In the genomic region with DNA sequence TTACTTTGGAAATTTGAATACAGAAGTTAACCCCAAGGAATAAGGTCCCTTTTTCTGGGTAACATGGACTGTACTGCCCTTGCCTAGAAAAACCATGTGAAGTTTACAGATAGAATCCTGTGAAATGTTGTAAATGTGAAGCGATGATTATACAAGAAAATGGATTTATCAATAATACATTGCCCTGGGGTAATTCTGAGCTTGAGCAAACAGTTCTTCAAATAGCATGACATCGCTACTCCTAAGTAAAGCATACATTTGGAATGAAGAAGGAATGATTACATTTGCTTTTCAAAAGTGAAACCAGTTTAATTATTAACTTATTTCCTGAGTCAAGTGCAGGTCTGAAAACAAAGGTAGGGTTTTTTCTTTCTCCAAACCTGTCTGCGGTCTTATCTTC, we compare ENCODE assay signal across 24 cellular contexts. TPM values are rescaled to one million over a fixed set of nuclear protein-coding genes. Genes with fewer than 3 reads are reported as not detected.
DNase-seq lines count a peak whose midpoint lies in the region; ATAC-seq, FAIRE-seq and TF ChIP-seq lines count a peak whose summit lies in the region.
"Had no signal": no experiment of that assay in that cellular context is flagged by ENCODE, and none has a peak within 500 bp of the region (broad histone marks: within the 10 kb centered on the region; RNA-seq: fewer than 3 reads in every experiment).

No MANE protein-coding gene starts in this region.

- H2BK5ac ChIP-seq in trophoblast cell (ENCODE audit: low read depth, low read length, poor library complexity) = no peak overlapping the region

- POLR2A ChIA-PET in HepG2 (lab: Yijun Ruan, JAX) = no interaction called here

- H2BK12ac ChIP-seq in trophoblast cell (ENCODE audit: low read length) = no peak overlapping the region

- no peak overlapping the region for H3K4me3 ChIP-seq in body of pancreas
- H3K4me3 ChIP-seq in HepG2 (replicated peaks in 1 of 3; ENCODE audit: insufficient read depth in 1 of 3, low read depth in 2 of 3, low read length in 3 of 3) = no peak overlapping the region; a peak in 1 of 6 replicates
- H3K4me3 ChIP-seq in transverse colon = no peak overlapping the region
- no peak overlapping the region for H3K4me3 ChIP-seq in trophoblast cell (ENCODE audit: low read depth, low read length)
- H3K4me3 ChIP-seq: adrenal gland, tibial artery had no signal

- intact Hi-C loops in body of pancreas (cut with DNase I) = no loop called here
- intact Hi-C loops in HepG2 (cut with micrococcal nuclease; ENCODE audit: unreplicated experiment) = loop anchor here (5.0 kb wide), 1 partner anchor 43 kb away; a partner anchor contains a TSS
- intact Hi-C loops in transverse colon (cut with DNase I; ENCODE audit: low total_unique reads) = no loop called here

- H3K14ac ChIP-seq in trophoblast cell (ENCODE audit: low read length) = no peak overlapping the region

- no peak overlapping the region for H3K18ac ChIP-seq in trophoblast cell (ENCODE audit: low read length)

- H3K36me3 ChIP-seq in body of pancreas (replicated peaks in 1 of 2; ENCODE audit: insufficient read depth in 1 of 2, low read depth in 2 of 2) = no peaks in the 10 kb centered on the region
- H3K36me3 ChIP-seq in HepG2 (replicated peaks in 1 of 2; ENCODE audit: control insufficient read depth in 1 of 2, insufficient read depth in 2 of 2, low read length in 2 of 2) = no peaks in the 10 kb centered on the region
- no peaks in the 10 kb centered on the region for H3K36me3 ChIP-seq in transverse colon
- H3K36me3 ChIP-seq in trophoblast cell (ENCODE audit: control insufficient read depth in 1 of 2, insufficient read depth in 2 of 2, low read length in 2 of 2) = no peaks in the 10 kb centered on the region
- H3K36me3 ChIP-seq: adrenal gland, BE2C, tibial artery had no signal

- no peaks in the 10 kb centered on the region for H3K79me1 ChIP-seq in trophoblast cell (ENCODE audit: low read length)

- DNase-seq in HuH-7 (ENCODE audit: low spot score) (peak; percentile 60), body of pancreas (no peak), HepG2 (ENCODE audit: low spot score) (peak; percentile 82), transverse colon (no peak), retina (no peak), UCSD-AML1 (lab: John Stamatoyannopoulos, UW; ENCODE audit: unreplicated experiment) (no peak), trophoblast cell (no peak)
- DNase-seq: activated CD4-positive, alpha-beta T cell treated with anti-CD3 and anti-CD28 coated beads, Interleukin-2, amount 10 ng/mL, durations not matched to agents 7 days and 5 days; activated CD8-positive, alpha-beta memory T cell treated with anti-CD3 and anti-CD28 coated beads, Interleukin-2, amount 50 U/mL, for 4 hours; adrenal gland; BE2C; foreskin melanocyte; GOT3; left ventricle myocardium superior; MM.1S; NCI-H1436 treated with DMSO at 0.1 percent for 48 hours; NK-92 treated with Interleukin-12 subunit alpha and Interleukin-12 subunit beta, amount 100 ng/mL, for 24 hours; stimulated activated naive CD4-positive, alpha-beta T cell; SW 1271; tibial artery had no signal

- H3K9me3 ChIP-seq in body of pancreas (no peaks in the 10 kb centered on the region), HepG2 (ENCODE audit: low read length) (no peaks in the 10 kb centered on the region), transverse colon (no peaks in the 10 kb centered on the region), trophoblast cell (ENCODE audit: insufficient read depth, low read depth, low read length) (no peaks in the 10 kb centered on the region)
- H3K9me3 ChIP-seq: adrenal gland, BE2C, tibial artery had no signal

- no peaks in the 10 kb centered on the region; the same call in 1 of the 2 replicates for H4K20me1 ChIP-seq in HepG2 (ENCODE audit: insufficient read depth, low read length)

- no peak overlapping the region for H2AK5ac ChIP-seq in trophoblast cell (ENCODE audit: low read length)

- peak overlapping the region; percentile 49 for H3K4me2 ChIP-seq in HepG2 (ENCODE audit: low read depth, low read length)
- no peak overlapping the region for H3K4me2 ChIP-seq in trophoblast cell (ENCODE audit: low read length)

- H4K91ac ChIP-seq in trophoblast cell (ENCODE audit: low read depth, low read length) = no peak overlapping the region

- peak in 1 of 2 experiments; percentile 36; a peak in 1 of 4 replicates for TF ChIP-seq EP300 in HepG2 (IDR thresholded peaks at IDR 0.05; ENCODE audit: low read depth in 2 of 2, low read length in 2 of 2)
- no peak for TF ChIP-seq EP300 in HepG2 (CRISPR knock-in tag; IDR thresholded peaks at IDR 0.05; ENCODE audit: borderline replicate concordance)
- no peak for TF ChIP-seq EP300 in transverse colon (IDR thresholded peaks at IDR 0.05; ENCODE audit: low read depth)

- TF ChIP-seq CTCF in body of pancreas (IDR thresholded peaks at IDR 0.05) (peak in 1 of 7 experiments; percentile 16), HepG2 (CRISPR knock-in tag; IDR thresholded peaks at IDR 0.05) (no peak), transverse colon (IDR thresholded peaks at IDR 0.05) (no peak)

- no peak overlapping the region for H3K23ac ChIP-seq in trophoblast cell (ENCODE audit: low read length)

- no peaks in the 10 kb centered on the region for H3K27me3 ChIP-seq in body of pancreas
- peaks cover 1 to 10% of the 10 kb centered on the region in 2 experiments; a peak in 3 of 5 replicates for H3K27me3 ChIP-seq in HepG2 (ENCODE audit: control insufficient read depth in 1 of 2, insufficient read depth in 2 of 2, low read length in 2 of 2)
- H3K27me3 ChIP-seq in transverse colon = no peaks in the 10 kb centered on the region
- no peaks in the 10 kb centered on the region for H3K27me3 ChIP-seq in trophoblast cell (ENCODE audit: insufficient read depth, low read length)
- H3K27me3 ChIP-seq: BE2C, tibial artery had no signal

- H3K9ac ChIP-seq in HepG2 (ENCODE audit: insufficient read depth, low read depth, low read length) (no peak overlapping the region), trophoblast cell (ENCODE audit: low read length) (no peak overlapping the region)

- no peak overlapping the region for H2BK120ac ChIP-seq in trophoblast cell (ENCODE audit: insufficient read depth, low read length, poor library complexity)

- no peak overlapping the region for H2AFZ ChIP-seq in HepG2 (ENCODE audit: low read length)
- H2AFZ ChIP-seq in trophoblast cell (ENCODE audit: insufficient read depth, low read length, poor library complexity) = no peak overlapping the region

- H3K27ac ChIP-seq in body of pancreas (peak overlapping the region; percentile 6 to 58 (median 32)), HepG2 (ENCODE audit: extremely low read length, insufficient read depth, low read length) (no peak overlapping the region), transverse colon (peak overlapping the region; percentile 35 to 60 (median 47)), trophoblast cell (ENCODE audit: low read depth, low read length) (no peak overlapping the region)
- H3K27ac ChIP-seq: adrenal gland, epithelial cell of prostate, tibial artery had no signal

- H3K79me2 ChIP-seq in HepG2 (ENCODE audit: insufficient read depth, low read length) = no peaks in the 10 kb centered on the region
- no peaks in the 10 kb centered on the region for H3K79me2 ChIP-seq in trophoblast cell (ENCODE audit: control insufficient read depth, insufficient read depth, low read length, poor library complexity)

- no peak overlapping the region for H4K8ac ChIP-seq in trophoblast cell (ENCODE audit: low read depth, low read length)

- peaks cover 10% of the 10 kb centered on the region for H3K4me1 ChIP-seq in body of pancreas
- H3K4me1 ChIP-seq in HepG2 (ENCODE audit: insufficient read depth, low read length) = peaks cover 28% of the 10 kb centered on the region
- peaks cover 4 to 27% (median 9%) of the 10 kb centered on the region in 4 donors for H3K4me1 ChIP-seq in transverse colon
- no peaks in the 10 kb centered on the region for H3K4me1 ChIP-seq in trophoblast cell (ENCODE audit: control insufficient read depth in 1 of 2, insufficient read depth in 2 of 2, low read length in 2 of 2)
- H3K4me1 ChIP-seq: adrenal gland, BE2C, tibial artery had no signal

- CTCF ChIA-PET in HepG2 (lab: Yijun Ruan, JAX; ENCODE audit: low intra/inter-chr PET ratio, low total read pairs) = no interaction called here

- 20 to 27% methylated on average over 3 of the region's 3 CpGs for WGBS in body of pancreas, 2 donors
- 0% methylated on average over 3 of the region's 3 CpGs for WGBS in HepG2 (ENCODE audit: low lambda C conversion rate)
- 47 to 58% methylated on average over 3 of the region's 3 CpGs for WGBS in transverse colon (ENCODE audit: low coverage in 1 of 2), 2 donors
- no CpG with 5 or more reads among the region's 3 CpGs for WGBS in trophoblast cell (ENCODE audit: extremely low coverage, insufficient coverage, insufficient read length)

- no peak overlapping the region for H3K4ac ChIP-seq in trophoblast cell (ENCODE audit: low read depth, low read length)

- no peak for TF ChIP-seq RAD21 in HepG2 (CRISPR knock-in tag; IDR thresholded peaks at IDR 0.05)

- TF ChIP-seq POLR2A in body of pancreas (IDR thresholded peaks at IDR 0.05) (no peak), HepG2 (IDR thresholded peaks at IDR 0.05; ENCODE audit: insufficient read depth in 1 of 2, low read depth in 2 of 2, low read length in 2 of 2) (no peak), transverse colon (IDR thresholded peaks at IDR 0.05) (no peak)

- FAIRE-seq in HepG2 (lab: Jason Lieb, UNC) = peak; percentile 79
- FAIRE-seq: GM19239, TTC549 had no signal

- no peak overlapping the region for H4K12ac ChIP-seq in trophoblast cell (ENCODE audit: low read depth, low read length)

- in situ Hi-C loops in HepG2 (cut with HindIII; ENCODE audit: extremely low pct_ligation_motif_present, low pct_unique_long_range_greater_than_20kb) (no loop called here), transverse colon (cut with MboI; ENCODE audit: low pct_ligation_motif_present in 1 of 4, low pct_unique_long_range_greater_than_20kb in 1 of 4, low sequenced_read_pairs in 3 of 4) (no loop called here)

- peak; percentile 67 for ATAC-seq in body of pancreas
- peak; percentile 95 for ATAC-seq in HepG2
- ATAC-seq: left ventricle myocardium superior had no signal

- BruUV-seq in HepG2 (replicated peaks; lab: Mats Ljungman, UMichigan) = no TSS peak

RNA-seq across cellular contexts. Expression of a gene that starts 43.3 kb away (rescaled TPM):
- total RNA-seq in body of pancreas (10 to 100 TPM in 1 of 2 donors, 1 to 10 TPM in 1; 4.7 to 12.9 TPM), HepG2 (2016; rRNA removed; fragmentation: Illumina TruSeq; extraction: Trizol) (0.07 TPM in 1 of 2 replicates, not detected in the other), transverse colon (10 to 100 TPM in 2 of 4 donors, 1 to 10 TPM in 2; 8.6 to 14.9 (median 10.6) TPM)
- not detected in 2 replicates for total RNA-seq in HepG2 (2016; cell fraction: cytosol; rRNA removed; fragmentation: Illumina TruSeq; extraction: Trizol; ENCODE audit: low read depth)
- total RNA-seq in HepG2 (2016; cell fraction: insoluble cytoplasmic fraction; rRNA removed; fragmentation: Illumina TruSeq; extraction: Trizol) = 0.09 TPM in 1 of 2 replicates, not detected in the other
- 0.03 TPM in 2 replicates for total RNA-seq in HepG2 (2016; cell fraction: membrane; rRNA removed; fragmentation: Illumina TruSeq; extraction: Trizol)
- 0.09 and 0.16 TPM in 2 replicates for total RNA-seq in HepG2 (2016; cell fraction: nucleus; rRNA removed; fragmentation: Illumina TruSeq; extraction: Trizol)
- 0.03 and 0.05 TPM in 2 replicates for polyA plus RNA-seq in HepG2 (2011; rRNA removed)
- 0.01 TPM in 2 replicates for polyA plus RNA-seq in HepG2 (2011; cell fraction: cytosol; rRNA removed)
- 0.05 and 0.09 TPM in 2 replicates for polyA plus RNA-seq in HepG2 (2011; cell fraction: nucleus; rRNA removed)
- polyA plus RNA-seq in HepG2 (2012) = not detected in 2 replicates
- not detected in 2 replicates for polyA plus RNA-seq in HepG2 (2016; cell fraction: cytosol; fragmentation: Illumina TruSeq; extraction: Trizol; ENCODE audit: low read depth)
- not detected in 2 replicates for polyA plus RNA-seq in HepG2 (2016; cell fraction: insoluble cytoplasmic fraction; fragmentation: Illumina TruSeq; extraction: Trizol; ENCODE audit: low read depth)
- polyA plus RNA-seq in HepG2 (2016; cell fraction: membrane; fragmentation: Illumina TruSeq; extraction: Trizol; ENCODE audit: low read depth) = not detected in 2 replicates
- polyA plus RNA-seq in HepG2 (2016; cell fraction: nucleus; fragmentation: Illumina TruSeq; extraction: Trizol; ENCODE audit: insufficient read depth, low read depth) = 0.21 TPM in 1 of 2 replicates, not detected in the other
- 3.8 TPM in 1 of 2 replicates, not detected in the other for polyA minus RNA-seq in HepG2 (2011; rRNA and poly(A)+ RNA removed; ENCODE audit: low replicate concordance)
- polyA minus RNA-seq in HepG2 (2011; cell fraction: cytosol; rRNA and poly(A)+ RNA removed) = 0.10 TPM in 1 of 2 replicates, not detected in the other
- not detected in 2 replicates for polyA minus RNA-seq in HepG2 (2011; cell fraction: nucleus; rRNA and poly(A)+ RNA removed)
- polyA plus RNA-seq in trophoblast cell (2013) = 6.6 TPM in 2 replicates
- polyA plus RNA-seq: IgD-negative memory B cell had no signal

Comparison
In these comparisons a context has a peak if more than half of its experiments do, and no peak if none do; other contexts are left out.
1. DNase-seq: peak in HuH-7 (single experiment) and HepG2 (single experiment); none in body of pancreas (0 of 4), transverse colon (single experiment), retina (single experiment), UCSD-AML1 (single experiment) and trophoblast cell (0 of 2).
2. H3K27ac ChIP-seq: peak in body of pancreas (4 of 4) and transverse colon (4 of 4); none in HepG2 (single experiment) and trophoblast cell (single experiment).